ENCODE assay signal across 14 cellular contexts in genomic region chr12:132618683-132619043, GRCh38. TPM values are rescaled to one million over a fixed set of nuclear protein-coding genes. Genes with fewer than 3 reads are reported as not detected.
DNase-seq lines count a peak whose midpoint lies in the region; ATAC-seq, FAIRE-seq and TF ChIP-seq lines count a peak whose summit lies in the region.
"Had no signal": no experiment of that assay in that cellular context is flagged by ENCODE, and none has a peak within 500 bp of the region (broad histone marks: within the 10 kb centered on the region; RNA-seq: fewer than 3 reads in every experiment).

Gene P2RX2 (plus strand): TSS chr12:132618776. CDS start chr12:132618817, 41 bp downstream.

- H3K14ac ChIP-seq in H9 (ENCODE audit: insufficient read depth, low read length) (no peak within 1 kb of the TSS), H1 (ENCODE audit: insufficient read length) (no peak within 1 kb of the TSS)

- no peaks in the 10 kb centered on the region for H3K9me3 ChIP-seq in CD8-positive, alpha-beta T cell (ENCODE audit: low read length)
- H3K9me3 ChIP-seq in H9 (ENCODE audit: control insufficient read depth, low read depth, low read length) = peaks cover 20% of the 10 kb centered on the region
- peaks cover 2 to 18% of the 10 kb centered on the region in 2 experiments; a peak in 3 of 4 replicates for H3K9me3 ChIP-seq in H1 (ENCODE audit: insufficient read depth in 2 of 2, low read depth in 1 of 2, low read length in 1 of 2)
- peaks cover 12% of the 10 kb centered on the region for H3K9me3 ChIP-seq in neural cell (ENCODE audit: low read length)
- H3K9me3 ChIP-seq: SJCRH30 had no signal

- H3F3A ChIP-seq in neural cell (ENCODE audit: insufficient read depth, low read length, poor library complexity, severe bottlenecking) = no peaks in the 10 kb centered on the region

- no peak within 1 kb of the TSS for H3K9ac ChIP-seq in H9 (ENCODE audit: extremely low read depth, insufficient read length, low read length)
- H3K9ac ChIP-seq in H1 (replicated peaks in 1 of 4; ENCODE audit: extremely low read depth in 1 of 4, low read depth in 3 of 4, low read length in 3 of 4) = no peak within 1 kb of the TSS
- H3K9ac ChIP-seq in neural cell (ENCODE audit: low read length) = no peak within 1 kb of the TSS

- H2BK5ac ChIP-seq in H9 (ENCODE audit: insufficient read length, low read length) (no peak within 1 kb of the TSS), H1 (ENCODE audit: low read depth, low read length) (no peak within 1 kb of the TSS)

- H4K5ac ChIP-seq in H9 (ENCODE audit: insufficient read length, low read depth, low read length) = no peak within 1 kb of the TSS
- no peak within 1 kb of the TSS for H4K5ac ChIP-seq in H1 (ENCODE audit: insufficient read length, low read depth, low read length)

- H3K4me1 ChIP-seq in CD8-positive, alpha-beta T cell (ENCODE audit: insufficient read depth, low read length) = peaks cover 11% of the 10 kb centered on the region
- H3K4me1 ChIP-seq in H9 (ENCODE audit: insufficient read depth, low read length) (no peaks in the 10 kb centered on the region), H1 (replicated peaks in 1 of 4; ENCODE audit: control insufficient read depth in 3 of 4, insufficient read depth in 4 of 4, low read length in 3 of 4) (peaks cover 0 to 3% (median 0%) of the 10 kb centered on the region in 4 experiments; a peak in 3 of 7 replicates)
- H3K4me1 ChIP-seq: SJCRH30 had no signal

- peaks cover 2% of the 10 kb centered on the region for H3K36me3 Mint-ChIP-seq in CD8-positive, alpha-beta T cell
- peaks cover 6 to 8% (median 8%) of the 10 kb centered on the region in 3 experiments; a peak in 6 of 7 replicates for H3K36me3 Mint-ChIP-seq in H9 (ENCODE audit: insufficient read depth in 1 of 3, low read depth in 3 of 3)

- CTCF ChIA-PET in CD8-positive, alpha-beta T cell (lab: Charles Lee) = interaction anchor here (0.9 kb wide), 1 partner anchor 286 kb away, joined by 3 read pairs; no protein-coding TSS in a partner anchor
- CTCF ChIA-PET in H1 (lab: Charles Lee; ENCODE audit: partially characterized antibody) = interaction anchor here (0.6 to 3.1 kb wide), 5 partner anchors 9 to 191 kb away, joined by 3 to 37 read pairs (median 3); partner anchors contain the start of gene LRCOL1

- intact Hi-C loops in CD8-positive, alpha-beta T cell (cut with DNase I, micrococcal nuclease) = loop anchor here in 1 of 2 experiments (10.0 kb wide), 1 partner anchor 94 kb away; no protein-coding TSS in a partner anchor

- no peaks in the 10 kb centered on the region for H3K9me3 Mint-ChIP-seq in CD8-positive, alpha-beta T cell
- peaks cover 21 to 23% of the 10 kb centered on the region in 2 experiments for H3K9me3 Mint-ChIP-seq in H9

- TF ChIP-seq RAD21 in H1 (IDR thresholded peaks at IDR 0.05 in 1 of 2, conservative IDR thresholded peaks at IDR 0.05 in 1 of 2; ENCODE audit: low read depth in 2 of 2, low read length in 2 of 2) (no peak), neural cell (conservative IDR thresholded peaks at IDR 0.05) (no peak)

- H2BK15ac ChIP-seq in H9 (ENCODE audit: low read depth, low read length) = no peak within 1 kb of the TSS
- no peak within 1 kb of the TSS for H2BK15ac ChIP-seq in H1 (ENCODE audit: low read length)

- H3K79me1 ChIP-seq in H9 (ENCODE audit: insufficient read depth, low read depth, low read length, poor library complexity, severe bottlenecking) = no peaks in the 10 kb centered on the region
- no peaks in the 10 kb centered on the region for H3K79me1 ChIP-seq in H1 (ENCODE audit: low read depth, low read length)

- no peak for FAIRE-seq in H1 (lab: Jason Lieb, UNC)

- H3K79me2 ChIP-seq in H9 (ENCODE audit: insufficient read depth, low read length) (no peaks in the 10 kb centered on the region), H1 (ENCODE audit: control insufficient read depth in 1 of 2, insufficient read depth in 2 of 2, low read length in 2 of 2) (no peaks in the 10 kb centered on the region), neural cell (replicated peaks; ENCODE audit: insufficient read depth, low read length) (no peaks in the 10 kb centered on the region)

- H4K20me1 ChIP-seq in H9 (ENCODE audit: control insufficient read depth, insufficient read depth, insufficient read length) = no peaks in the 10 kb centered on the region
- peaks cover 7 to 12% of the 10 kb centered on the region in 2 experiments for H4K20me1 ChIP-seq in H1 (replicated peaks in 1 of 2; ENCODE audit: control insufficient read depth in 1 of 2, insufficient read depth in 2 of 2, low read length in 2 of 2)
- H4K20me1 ChIP-seq in neural cell (ENCODE audit: insufficient read depth) = no peaks in the 10 kb centered on the region

- no peak for TF ChIP-seq POLR2A in H1 (IDR thresholded peaks at IDR 0.05; ENCODE audit: control extremely low read depth in 1 of 2, low read depth in 2 of 2, low read length in 2 of 2)

- H3K4me1 Mint-ChIP-seq in CD8-positive, alpha-beta T cell (ENCODE audit: low read depth) = peaks cover 12% of the 10 kb centered on the region
- H3K4me1 Mint-ChIP-seq in H9 = peaks cover 5 to 15% of the 10 kb centered on the region in 2 experiments

- H3K56ac ChIP-seq in H9 (ENCODE audit: insufficient read length, low read depth, low read length) (no peak within 1 kb of the TSS), H1 (replicated peaks; ENCODE audit: insufficient read length, low read depth, low read length) (no peak within 1 kb of the TSS)

- no peak within 1 kb of the TSS for H2BK20ac ChIP-seq in H9 (ENCODE audit: low read depth, low read length, poor library complexity, severe bottlenecking)
- H2BK20ac ChIP-seq in H1 (ENCODE audit: low read length) = no peak within 1 kb of the TSS

- no peak for ATAC-seq in CD8-positive, alpha-beta T cell
- ATAC-seq: activated CD8-positive, alpha-beta T cell treated with anti-CD3 and anti-CD28 coated beads, Interleukin-2, amount 10 ng/mL, durations not matched to agents 7 days and 5 days had no signal

- no peak within 1 kb of the TSS for H2BK120ac ChIP-seq in H9 (ENCODE audit: low read depth, low read length, poor library complexity, severe bottlenecking)
- H2BK120ac ChIP-seq in H1 (replicated peaks; ENCODE audit: low read depth, low read length) = no peak within 1 kb of the TSS

- DNase-seq in CD8-positive, alpha-beta T cell = no peak
- DNase-seq in H9 = peak; percentile 58
- DNase-seq in H1 (ENCODE audit: low read depth in 1 of 2, low spot score in 2 of 2) = no peak
- DNase-seq in stimulated activated CD4-positive, alpha-beta T cell treated with anti-CD3 and anti-CD28 coated beads, Interleukin-1b, Interleukin-23, amount 100 ng/mL, for 48 hours = no peak
- no peak for DNase-seq in COLO829 (ENCODE audit: low spot score)
- no peak for DNase-seq in amygdala (lab: John Stamatoyannopoulos, UW)
- DNase-seq: activated CD8-positive, alpha-beta T cell treated with anti-CD3 and anti-CD28 coated beads, Interleukin-2, amount 10 ng/mL, durations not matched to agents 7 days and 5 days; NCI-H510A treated with DMSO at 0.1 percent for 48 hours; SJCRH30 had no signal

- H2BK12ac ChIP-seq in H9 (ENCODE audit: insufficient read length, low read depth, low read length) = no peak within 1 kb of the TSS
- no peak within 1 kb of the TSS for H2BK12ac ChIP-seq in H1 (ENCODE audit: low read depth, low read length)

- H3K4me3 ChIP-seq in CD8-positive, alpha-beta T cell (ENCODE audit: low read depth, low read length) = no peak within 1 kb of the TSS
- H3K4me3 ChIP-seq in H1 (ENCODE audit: extremely low read depth in 1 of 4, insufficient read depth in 2 of 4, low read depth in 3 of 4, low read length in 4 of 4) = peak within 1 kb of the TSS; percentile 23 to 67 (median 36); a peak in 7 of 8 replicates
- H3K4me3 ChIP-seq in neural cell (ENCODE audit: low read length) = peak within 1 kb of the TSS; percentile 51
- H3K4me3 ChIP-seq: SJCRH30 had no signal

- H4K8ac ChIP-seq in H9 (replicated peaks; ENCODE audit: insufficient read length, low read depth, low read length) = no peak within 1 kb of the TSS
- H4K8ac ChIP-seq in H1 (ENCODE audit: extremely low read depth, insufficient read depth, low read length) = no peak within 1 kb of the TSS; the same call in 1 of the 2 replicates

- no peaks in the 10 kb centered on the region for H3K23me2 ChIP-seq in H9 (ENCODE audit: insufficient read length, low read depth, low read length, poor library complexity, severe bottlenecking)
- H3K23me2 ChIP-seq in H1 (ENCODE audit: low read depth, low read length) = no peaks in the 10 kb centered on the region; the same call in 1 of the 2 replicates

- H3K4me2 ChIP-seq in H9 (ENCODE audit: insufficient read depth, insufficient read length, low read length) (no peak within 1 kb of the TSS), H1 (ENCODE audit: insufficient read depth in 1 of 2, low read depth in 2 of 2, low read length in 2 of 2) (peak within 1 kb of the TSS; percentile 48 to 68; a peak in 3 of 4 replicates), neural cell (ENCODE audit: low read length) (no peak within 1 kb of the TSS)

- no peak for TF ChIP-seq EP300 in H1 (IDR thresholded peaks at IDR 0.05; ENCODE audit: borderline replicate concordance in 1 of 2, low read depth in 2 of 2, low read length in 2 of 2)
- TF ChIP-seq EP300 in neural cell (conservative IDR thresholded peaks at IDR 0.05; ENCODE audit: poor library complexity, severe bottlenecking) = no peak

- no peak within 1 kb of the TSS for H3K27ac Mint-ChIP-seq in CD8-positive, alpha-beta T cell
- no peak within 1 kb of the TSS for H3K27ac Mint-ChIP-seq in H9
- H3K27ac Mint-ChIP-seq: activated CD8-positive, alpha-beta T cell treated with anti-CD3 and anti-CD28 coated beads, Interleukin-2, amount 10 ng/mL, durations not matched to agents 7 days and 5 days had no signal

- peak within 1 kb of the TSS; percentile 60 for H3K4me3 Mint-ChIP-seq in CD8-positive, alpha-beta T cell
- H3K4me3 Mint-ChIP-seq in H9 = peak within 1 kb of the TSS; percentile 51 to 83
- H3K4me3 Mint-ChIP-seq: activated CD8-positive, alpha-beta T cell treated with anti-CD3 and anti-CD28 coated beads, Interleukin-2, amount 10 ng/mL, durations not matched to agents 7 days and 5 days had no signal

- no peak within 1 kb of the TSS for H3K4ac ChIP-seq in H9 (ENCODE audit: low read depth, low read length)
- no peak within 1 kb of the TSS for H3K4ac ChIP-seq in H1 (replicated peaks; ENCODE audit: insufficient read length, low read depth, low read length)

- no peak within 1 kb of the TSS for H3K27ac ChIP-seq in CD8-positive, alpha-beta T cell (ENCODE audit: low read depth, low read length)
- H3K27ac ChIP-seq in H9 (ENCODE audit: insufficient read length, low read depth, low read length) = no peak within 1 kb of the TSS
- H3K27ac ChIP-seq in H1 (ENCODE audit: low read depth, low read length) = no peak within 1 kb of the TSS
- H3K27ac ChIP-seq in neural cell (ENCODE audit: low read length) = no peak within 1 kb of the TSS
- H3K27ac ChIP-seq: ascending aorta, SJCRH30 had no signal

- no peak within 1 kb of the TSS for H3K23ac ChIP-seq in H9 (ENCODE audit: insufficient read length, low read depth, low read length)
- H3K23ac ChIP-seq in H1 (ENCODE audit: insufficient read length) = no peak within 1 kb of the TSS

- peaks cover 26% of the 10 kb centered on the region for H3K27me3 Mint-ChIP-seq in CD8-positive, alpha-beta T cell (ENCODE audit: low read depth)
- peaks cover 62% of the 10 kb centered on the region for H3K27me3 Mint-ChIP-seq in H9 (ENCODE audit: low read depth)

- POLR2A ChIA-PET in CD8-positive, alpha-beta T cell (lab: Charles Lee) = no interaction called here
- POLR2A ChIA-PET in H1 (lab: Charles Lee; ENCODE audit: partially characterized antibody) = interaction anchor here (0.7 to 4.2 kb wide), 12 partner anchors 9 to 58 kb away, joined by 3 to 28 read pairs (median 5); no protein-coding TSS in a partner anchor

- WGBS in H9 (ENCODE audit: extremely low coverage, insufficient read length, low lambda C conversion rate) = no CpG with 5 or more reads among the region's 49 CpGs
- whole genome bisulfite sequencing in H1 (ENCODE audit: extremely low coverage in 1 of 2, insufficient coverage in 1 of 2, insufficient read length in 1 of 2, insufficient replicate concordance in 2 of 2, low coverage in 1 of 2, low lambda C conversion rate in 2 of 2, missing lambda C conversion rate in 1 of 2), 2 experiments = 9% methylated on average over 10 of the region's 49 CpGs; no CpG with 5 or more reads in 1 of the 2 experiments

- H2AK5ac ChIP-seq in H9 (ENCODE audit: insufficient read length, low read length) (no peak within 1 kb of the TSS), H1 (ENCODE audit: low read depth, low read length) (no peak within 1 kb of the TSS)

- H3K9me2 ChIP-seq in neural cell (ENCODE audit: insufficient read depth, low read length) = no peaks in the 10 kb centered on the region

- TF ChIP-seq CTCF in CD8-positive, alpha-beta T cell (IDR thresholded peaks at IDR 0.05) = no peak
- TF ChIP-seq CTCF in H9 (conservative IDR thresholded peaks at IDR 0.05) (no peak), H1 (IDR thresholded peaks at IDR 0.05; ENCODE audit: control extremely low read depth in 1 of 3, insufficient read depth in 1 of 3, low read depth in 1 of 3, low read length in 3 of 3) (no peak), neural cell (IDR thresholded peaks at IDR 0.05; ENCODE audit: poor library complexity, severe bottlenecking) (no peak)

- H3K18ac ChIP-seq in H9 (ENCODE audit: insufficient read length, low read depth, low read length) (no peak within 1 kb of the TSS), H1 (ENCODE audit: extremely low read depth, low read length) (no peak within 1 kb of the TSS)

- H4K91ac ChIP-seq in H9 (ENCODE audit: insufficient read length, low read depth, low read length) (no peak within 1 kb of the TSS), H1 (replicated peaks; ENCODE audit: insufficient read length, low read length) (no peak within 1 kb of the TSS)

- H3K27me3 ChIP-seq in CD8-positive, alpha-beta T cell (ENCODE audit: insufficient read depth, low read length) = peaks cover 16% of the 10 kb centered on the region
- H3K27me3 ChIP-seq in H9 (ENCODE audit: insufficient read depth, low read length) (peaks cover 27% of the 10 kb centered on the region), H1 (replicated peaks in 1 of 4; ENCODE audit: control insufficient read depth in 3 of 4, extremely low read depth in 1 of 4, insufficient read depth in 3 of 4, low read length in 3 of 4) (peaks cover 31 to 59% (median 44%) of the 10 kb centered on the region in 4 experiments), neural cell (ENCODE audit: insufficient read depth, low read depth, low read length) (peaks cover 36% of the 10 kb centered on the region)
- H3K27me3 ChIP-seq: SJCRH30 had no signal

- no peak within 1 kb of the TSS for H3T11ph ChIP-seq in H9 (ENCODE audit: low read length)

- H3K36me3 ChIP-seq in CD8-positive, alpha-beta T cell (ENCODE audit: insufficient read depth, low read length) = no peaks in the 10 kb centered on the region
- peaks cover 0 to 1% (median 0%) of the 10 kb centered on the region in 4 experiments; a peak in 1 of 8 replicates for H3K36me3 ChIP-seq in H1 (ENCODE audit: control insufficient read depth in 2 of 4, insufficient read depth in 4 of 4, low read length in 3 of 4)
- H3K36me3 ChIP-seq in neural cell (ENCODE audit: insufficient read depth, low read length) = no peaks in the 10 kb centered on the region

- no peak within 1 kb of the TSS for H2AFZ ChIP-seq in H9 (ENCODE audit: low read length)
- H2AFZ ChIP-seq in H1 (ENCODE audit: low read length) = no peak within 1 kb of the TSS
- no peak within 1 kb of the TSS for H2AFZ ChIP-seq in neural cell (ENCODE audit: low read depth, low read length)

RNA-seq across cellular contexts. Expression of gene P2RX2, which starts in this region (rescaled TPM):
- total RNA-seq in CD8-positive, alpha-beta T cell = not detected
- total RNA-seq in H9 (2021) = 1.8 and 2.2 TPM in 2 replicates
- total RNA-seq in H1 (2021; fragmentation: NEBNext Ultra II Directional; extraction: Animal tissue kit (Norgen Biotek cat#: 25700)) = 0.84 and 1.5 TPM in 2 replicates
- polyA plus RNA-seq in H1 (2011; rRNA removed) (2.2 and 6.3 TPM in 2 replicates), neural cell (not detected in 2 replicates)
- polyA plus RNA-seq in H1 (2011; cell fraction: cytosol; rRNA removed) = 4.0 TPM
- 40.4 TPM for polyA plus RNA-seq in H1 (2011; cell fraction: nucleus; rRNA removed)
- polyA plus RNA-seq in H1 (2012, experiment 1 of 2) = 2.0 to 3.0 TPM (median 2.5 TPM) in 4 replicates
- polyA plus RNA-seq in H1 (2012, experiment 2 of 2) = 1.5 TPM
- 1.9 TPM for polyA plus RNA-seq in H1 (2013, experiment 1 of 2)
- polyA plus RNA-seq in H1 (2013, experiment 2 of 2) = 1.7 TPM
- 0.50 and 0.54 TPM in 2 replicates for polyA minus RNA-seq in H1 (2011; rRNA and poly(A)+ RNA removed)
- polyA minus RNA-seq in H1 (2011; cell fraction: cytosol; rRNA and poly(A)+ RNA removed) = 0.59 TPM
- polyA minus RNA-seq in H1 (2011; cell fraction: nucleus; rRNA and poly(A)+ RNA removed) = 2.2 TPM
- not detected in 2 replicates for polyA minus RNA-seq in neural cell
- total RNA-seq: activated CD8-positive, alpha-beta T cell treated with anti-CD3 and anti-CD28 coated beads, Interleukin-2, amount 10 ng/mL, durations not matched to agents 7 days and 5 days; ascending aorta; Daoy; epithelial cell of proximal tubule; SJCRH30; subcutaneous adipose tissue had no signal

Comparison
In these comparisons a context has a peak if more than half of its experiments do, and no peak if none do; other contexts are left out.
1. H3K4me2 ChIP-seq: peak in H1 (2 of 2); none in H9 (single experiment) and neural cell (single experiment).